Comparison of ENCODE assay signal across 9 cellular contexts in genomic region chr6:16849280-16850210, GRCh38.
DNase-seq lines count a peak whose midpoint lies in the region; ATAC-seq and TF ChIP-seq lines count a peak whose summit lies in the region.
"Had no signal": no experiment of that assay in that cellular context is flagged by ENCODE, and none has a peak within 500 bp of the region (broad histone marks: within the 10 kb centered on the region; RNA-seq: fewer than 3 reads in every experiment).

No MANE protein-coding gene starts in this region.

- no peaks in the 10 kb centered on the region for H3K79me2 ChIP-seq in smooth muscle cell (ENCODE audit: low read depth)

- no peaks in the 10 kb centered on the region for H3K9me3 Mint-ChIP-seq in activated CD8-positive, alpha-beta T cell treated with anti-CD3 and anti-CD28 coated beads for 36 hours
- H3K9me3 Mint-ChIP-seq in activated CD8-positive, alpha-beta T cell treated with anti-CD3 and anti-CD28 coated beads, Interleukin-2, amount 10 ng/mL, durations not matched to agents 7 days and 5 days (ENCODE audit: insufficient read depth) = no peaks in the 10 kb centered on the region

- peaks cover 9% of the 10 kb centered on the region for H3K27me3 Mint-ChIP-seq in activated CD8-positive, alpha-beta T cell treated with anti-CD3 and anti-CD28 coated beads for 36 hours
- H3K27me3 Mint-ChIP-seq in activated CD8-positive, alpha-beta T cell treated with anti-CD3 and anti-CD28 coated beads, Interleukin-2, amount 10 ng/mL, durations not matched to agents 7 days and 5 days (ENCODE audit: low read depth) = peaks cover 15% of the 10 kb centered on the region

- peak overlapping the region; percentile 74 for H3K4me2 ChIP-seq in smooth muscle cell

- no peak for TF ChIP-seq CTCF in activated CD8-positive, alpha-beta T cell treated with anti-CD3 and anti-CD28 coated beads for 36 hours (IDR thresholded peaks at IDR 0.05)
- TF ChIP-seq CTCF in fibroblast of pulmonary artery (IDR thresholded peaks at IDR 0.05; ENCODE audit: low read length, missing control alignments) (no peak), smooth muscle cell (IDR thresholded peaks at IDR 0.05; ENCODE audit: borderline replicate concordance, insufficient read depth, poor library complexity, severe bottlenecking) (no peak)

- H3K4me3 ChIP-seq in fibroblast of pulmonary artery (replicated peaks; ENCODE audit: low read depth, low read length) = no peak overlapping the region
- H3K4me3 ChIP-seq in smooth muscle cell = no peak overlapping the region

- CTCF ChIA-PET in activated CD8-positive, alpha-beta T cell treated with anti-CD3 and anti-CD28 coated beads for 36 hours (lab: Charles Lee) = no interaction called here
- CTCF ChIA-PET in activated CD8-positive, alpha-beta T cell treated with anti-CD3 and anti-CD28 coated beads, Interleukin-2, amount 10 ng/mL, durations not matched to agents 7 days and 5 days (lab: Charles Lee) = interaction anchor here (0.7 to 1.3 kb wide), 3 partner anchors 12 to 518 kb away, joined by 3 to 5 read pairs (median 3); no protein-coding TSS in a partner anchor

- H3F3A ChIP-seq in smooth muscle cell (ENCODE audit: low read depth) = peaks cover 5% of the 10 kb centered on the region

- 37% methylated on average over 15 of the region's 15 CpGs for WGBS in smooth muscle cell (ENCODE audit: low lambda C conversion rate)

- peaks cover 5% of the 10 kb centered on the region for H3K4me1 ChIP-seq in smooth muscle cell (ENCODE audit: low read depth)

- no peaks in the 10 kb centered on the region for H4K20me1 ChIP-seq in smooth muscle cell (ENCODE audit: low read depth)

- no peaks in the 10 kb centered on the region for H3K9me3 ChIP-seq in smooth muscle cell (replicated peaks; ENCODE audit: low read depth)

- no peak overlapping the region for H2AFZ ChIP-seq in smooth muscle cell (ENCODE audit: low read depth)

- H3K4me1 Mint-ChIP-seq in activated CD8-positive, alpha-beta T cell treated with anti-CD3 and anti-CD28 coated beads for 36 hours (ENCODE audit: low read depth) = peaks cover 20% of the 10 kb centered on the region
- peaks cover 21% of the 10 kb centered on the region for H3K4me1 Mint-ChIP-seq in activated CD8-positive, alpha-beta T cell treated with anti-CD3 and anti-CD28 coated beads, Interleukin-2, amount 10 ng/mL, durations not matched to agents 7 days and 5 days (ENCODE audit: low read depth)

- intact Hi-C loops in activated CD8-positive, alpha-beta T cell treated with anti-CD3 and anti-CD28 coated beads for 36 hours (cut with micrococcal nuclease) = no loop called here

- no peak for DNase-seq in activated CD8-positive, alpha-beta T cell treated with anti-CD3 and anti-CD28 coated beads for 36 hours
- no peak for DNase-seq in activated CD8-positive, alpha-beta T cell treated with anti-CD3 and anti-CD28 coated beads, Interleukin-2, amount 10 ng/mL, durations not matched to agents 7 days and 5 days
- peak; percentile 87 for DNase-seq in RPMI7951 (ENCODE audit: low read depth)
- peak; percentile 29 for DNase-seq in fibroblast of pulmonary artery (ENCODE audit: low read depth)
- peak; percentile 9 for DNase-seq in smooth muscle cell (lab: John Stamatoyannopoulos, UW; ENCODE audit: unreplicated experiment)
- DNase-seq in mucosa of gallbladder (ENCODE audit: low spot score) = no peak
- DNase-seq: SHP77 treated with DMSO at 0.1 percent for 48 hours had no signal

- H3K4me3 Mint-ChIP-seq in activated CD8-positive, alpha-beta T cell treated with anti-CD3 and anti-CD28 coated beads for 36 hours = no peak overlapping the region
- no peak overlapping the region for H3K4me3 Mint-ChIP-seq in activated CD8-positive, alpha-beta T cell treated with anti-CD3 and anti-CD28 coated beads, Interleukin-2, amount 10 ng/mL, durations not matched to agents 7 days and 5 days

- peak overlapping the region; percentile 91 for H3K27ac ChIP-seq in smooth muscle cell (ENCODE audit: low read depth)

- POLR2A ChIA-PET in activated CD8-positive, alpha-beta T cell treated with anti-CD3 and anti-CD28 coated beads for 36 hours (lab: Charles Lee) = no interaction called here
- POLR2A ChIA-PET in activated CD8-positive, alpha-beta T cell treated with anti-CD3 and anti-CD28 coated beads, Interleukin-2, amount 10 ng/mL, durations not matched to agents 7 days and 5 days (lab: Charles Lee) = no interaction called here

- ATAC-seq in activated CD8-positive, alpha-beta T cell treated with anti-CD3 and anti-CD28 coated beads for 36 hours = peak; percentile 34
- ATAC-seq in activated CD8-positive, alpha-beta T cell treated with anti-CD3 and anti-CD28 coated beads, Interleukin-2, amount 10 ng/mL, durations not matched to agents 7 days and 5 days = no peak
- ATAC-seq in HG03175 (IDR thresholded peaks at IDR 0.05; ENCODE audit: unreplicated experiment) (no peak), HG03439 (IDR thresholded peaks at IDR 0.05; ENCODE audit: unreplicated experiment) (no peak)

- peak overlapping the region; percentile 70 for H3K9ac ChIP-seq in smooth muscle cell (ENCODE audit: low read depth)

- H3K36me3 ChIP-seq in smooth muscle cell (ENCODE audit: low read depth) = no peaks in the 10 kb centered on the region

- H3K36me3 Mint-ChIP-seq in activated CD8-positive, alpha-beta T cell treated with anti-CD3 and anti-CD28 coated beads for 36 hours (ENCODE audit: low read depth) = no peaks in the 10 kb centered on the region
- H3K36me3 Mint-ChIP-seq in activated CD8-positive, alpha-beta T cell treated with anti-CD3 and anti-CD28 coated beads, Interleukin-2, amount 10 ng/mL, durations not matched to agents 7 days and 5 days (ENCODE audit: low read depth) = peaks cover 1% of the 10 kb centered on the region

- H3K27me3 ChIP-seq in smooth muscle cell (ENCODE audit: low read depth) = no peaks in the 10 kb centered on the region

- H3K27ac Mint-ChIP-seq in activated CD8-positive, alpha-beta T cell treated with anti-CD3 and anti-CD28 coated beads for 36 hours = no peak overlapping the region
- H3K27ac Mint-ChIP-seq in activated CD8-positive, alpha-beta T cell treated with anti-CD3 and anti-CD28 coated beads, Interleukin-2, amount 10 ng/mL, durations not matched to agents 7 days and 5 days = no peak overlapping the region

Comparison
In these comparisons a context has a peak if more than half of its experiments do, and no peak if none do; other contexts are left out.
1. DNase-seq: peak in RPMI7951 (single experiment), fibroblast of pulmonary artery (single experiment) and smooth muscle cell (single experiment); none in activated CD8-positive, alpha-beta T cell treated with anti-CD3 and anti-CD28 coated beads for 36 hours (single experiment), activated CD8-positive, alpha-beta T cell treated with anti-CD3 and anti-CD28 coated beads, Interleukin-2, amount 10 ng/mL, durations not matched to agents 7 days and 5 days (single experiment) and mucosa of gallbladder (single experiment).